Comparison of ENCODE assay signal across 2 cellular contexts in genomic region chr9:97985058-97985861, GRCh38.
TF ChIP-seq lines count a peak whose summit lies in the region.

No MANE protein-coding gene starts in this region.

TF ChIP-seq in PFSK-1, 5 proteins besides CTCF, POLR2A, EP300 and RAD21:
- TF ChIP-seq REST (IDR thresholded peaks at IDR 0.05; ENCODE audit: insufficient read depth in 1 of 2, low read depth in 2 of 2, low read length in 2 of 2) = no peak
- peak; percentile 1 for TF ChIP-seq FOXP2 (optimal IDR thresholded peaks at IDR 0.05; ENCODE audit: borderline replicate concordance, extremely low read depth, extremely low read length, insufficient read depth)

TF ChIP-seq in GM12878, 131 proteins besides CTCF, POLR2A, EP300 and RAD21 (continues in another document):
- TF ChIP-seq ZNF592 (IDR thresholded peaks at IDR 0.05) (no peak), ATF7 (IDR thresholded peaks at IDR 0.05; ENCODE audit: low read depth) (no peak), RFX5 (IDR thresholded peaks at IDR 0.05; ENCODE audit: low read depth, low read length) (no peak), PRDM15 (CRISPR knock-in tag; IDR thresholded peaks at IDR 0.05) (no peak), SPI1 (IDR thresholded peaks at IDR 0.05; ENCODE audit: borderline replicate concordance, insufficient read depth, low read depth, low read length) (no peak), ZSCAN29 (IDR thresholded peaks at IDR 0.05) (no peak), IRF3 (IDR thresholded peaks at IDR 0.05) (no peak), SUPT20H (IDR thresholded peaks at IDR 0.05; ENCODE audit: borderline replicate concordance, control insufficient read depth, low read depth, low read length) (no peak), DPF2 (IDR thresholded peaks at IDR 0.05) (peak; percentile 33), NR2C1 (IDR thresholded peaks at IDR 0.05) (no peak), IRF4 (IDR thresholded peaks at IDR 0.05; ENCODE audit: low read depth, low read length) (no peak), HSF1 (IDR thresholded peaks at IDR 0.05; ENCODE audit: low read depth, low read length) (no peak), BCLAF1 (IDR thresholded peaks at IDR 0.05) (no peak), POLR2AphosphoS2 (IDR thresholded peaks at IDR 0.05; ENCODE audit: low read depth, low read length) (no peak), NBN (IDR thresholded peaks at IDR 0.05) (no peak), SMC3 (IDR thresholded peaks at IDR 0.05; ENCODE audit: borderline replicate concordance, low read length) (no peak), IKZF1 (conservative IDR thresholded peaks at IDR 0.05) (peak; percentile 61), PML (IDR thresholded peaks at IDR 0.05; ENCODE audit: low read length) (no peak), KLF5 (IDR thresholded peaks at IDR 0.05; ENCODE audit: partially characterized antibody) (no peak), PAX8 (IDR thresholded peaks at IDR 0.05) (no peak), CHD1 (IDR thresholded peaks at IDR 0.05; ENCODE audit: low read depth, low read length) (no peak), JUNB (IDR thresholded peaks at IDR 0.05) (no peak), ZBTB33 (IDR thresholded peaks at IDR 0.05) (no peak), SREBF1 (IDR thresholded peaks at IDR 0.05; ENCODE audit: low read length) (no peak), RAD51 (IDR thresholded peaks at IDR 0.05) (no peak), STAT3 (IDR thresholded peaks at IDR 0.05; ENCODE audit: low read depth, low read length) (no peak), FOXM1 (IDR thresholded peaks at IDR 0.05; ENCODE audit: low read depth, low read length) (no peak), NR2F1 (conservative IDR thresholded peaks at IDR 0.05) (peak; percentile 53), BMI1 (IDR thresholded peaks at IDR 0.05; ENCODE audit: borderline replicate concordance) (no peak), NR2C2 (IDR thresholded peaks at IDR 0.05; ENCODE audit: borderline replicate concordance, control insufficient read depth, insufficient read length, low read depth) (no peak), CREM (IDR thresholded peaks at IDR 0.05; ENCODE audit: low read depth) (no peak), GATAD2B (conservative IDR thresholded peaks at IDR 0.05; ENCODE audit: low read depth) (peak; percentile 51), SIX5 (IDR thresholded peaks at IDR 0.05; ENCODE audit: low read depth, low read length, severe bottlenecking) (no peak), CHD4 (IDR thresholded peaks at IDR 0.05) (no peak), FOS (IDR thresholded peaks at IDR 0.05; ENCODE audit: borderline replicate concordance, extremely low read depth, insufficient read length) (no peak), SRF (IDR thresholded peaks at IDR 0.05; ENCODE audit: low read depth in 2 of 2, low read length in 2 of 2) (no peak), ZNF24 (IDR thresholded peaks at IDR 0.05) (no peak), BACH1 (IDR thresholded peaks at IDR 0.05; ENCODE audit: borderline replicate concordance) (peak; percentile 24), MXI1 (IDR thresholded peaks at IDR 0.05; ENCODE audit: low read depth, low read length) (peak; percentile 85), ZNF217 (IDR thresholded peaks at IDR 0.05) (0 out of 2 replicates have a peak, but pooled peaks have one; percentile 67), GABPA (IDR thresholded peaks at IDR 0.05; ENCODE audit: low read depth) (no peak), ZNF384 (IDR thresholded peaks at IDR 0.05; ENCODE audit: borderline replicate concordance, low read depth, low read length) (no peak), MTA3 (IDR thresholded peaks at IDR 0.05; ENCODE audit: borderline replicate concordance, low read length) (no peak), ZZZ3 (IDR thresholded peaks at IDR 0.05; ENCODE audit: control insufficient read depth, insufficient read length, low read depth) (no peak), PBX3 (IDR thresholded peaks at IDR 0.05; ENCODE audit: insufficient replicate concordance, low read depth, low read length) (no peak), HCFC1 (IDR thresholded peaks at IDR 0.05; ENCODE audit: low read length) (no peak), RELA (IDR thresholded peaks at IDR 0.05; ENCODE audit: borderline replicate concordance, partially characterized antibody) (no peak), RBBP5 (conservative IDR thresholded peaks at IDR 0.05) (no peak), SMAD5 (IDR thresholded peaks at IDR 0.05; ENCODE audit: low read depth) (no peak), YBX1 (IDR thresholded peaks at IDR 0.05) (no peak), CBX3 (IDR thresholded peaks at IDR 0.05; ENCODE audit: borderline replicate concordance, low read depth) (no peak), USF1 (IDR thresholded peaks at IDR 0.05; ENCODE audit: borderline replicate concordance, extremely low read length, insufficient read depth, low read depth, low read length) (no peak), YY1 (IDR thresholded peaks at IDR 0.05; ENCODE audit: low read depth, low read length) (peak; percentile 87), JUND (IDR thresholded peaks at IDR 0.05; ENCODE audit: low read depth, low read length) (no peak), FOXK2 (IDR thresholded peaks at IDR 0.05) (no peak), MEF2B (IDR thresholded peaks at IDR 0.05; ENCODE audit: partially characterized antibody, poor library complexity, severe bottlenecking) (no peak), EZH2 (IDR thresholded peaks at IDR 0.05; ENCODE audit: borderline replicate concordance, control insufficient read depth, low read depth, low read length) (no peak)
